ENCODE assay signal across 8 cellular contexts in genomic region chr2:239069362-239070333, GRCh38.
A peak's percentile ranks its signal among the peaks of the same experiment; 100 is the strongest.
DNase-seq lines count a peak whose midpoint lies in the region; ATAC-seq and TF ChIP-seq lines count a peak whose summit lies in the region.
"Not testable (repeated sequence)": the region's sequence is repeated elsewhere in the genome, so short reads cannot be mapped to it uniquely, and the experiment has no call there.

No MANE protein-coding gene starts in this region.

- not testable (repeated sequence) for H3K4me3 Mint-ChIP-seq in activated T-cell treated with anti-CD3 and anti-CD28 coated beads, Interleukin-2, amount 50 U/mL, for 24 hours

- H3K27me3 Mint-ChIP-seq in activated T-cell treated with anti-CD3 and anti-CD28 coated beads, Interleukin-2, amount 50 U/mL, for 24 hours, result not testable (repeated sequence)

- intact Hi-C loops in mucosa of descending colon (cut with DNase I, micrococcal nuclease), result not testable (repeated sequence)

- peaks cover 75% of the 10 kb centered on the region for H3K36me3 Mint-ChIP-seq in activated T-cell treated with anti-CD3 and anti-CD28 coated beads, Interleukin-2, amount 50 U/mL, for 24 hours (ENCODE audit: low read depth)

- not testable (repeated sequence) for H3K9me3 Mint-ChIP-seq in activated T-cell treated with anti-CD3 and anti-CD28 coated beads, Interleukin-2, amount 50 U/mL, for 24 hours

- in situ Hi-C loops in Caki2 (cut with HindIII; ENCODE audit: low pct_unique_long_range_greater_than_20kb, low sequenced_read_pairs), result not testable (repeated sequence)

- not testable (repeated sequence) for H3K9me3 ChIP-seq in mucosa of descending colon

- DNase-seq in Caki2 (ENCODE audit: low read depth) (peak; percentile 23), HT-29 (ENCODE audit: low spot score) (peak; percentile 5), astrocyte of the hippocampus (ENCODE audit: low read depth, low spot score) (peak; percentile 11), fibroblast of mammary gland (ENCODE audit: low read depth) (peak; percentile 19)
- DNase-seq in activated T-cell treated with anti-CD3 and anti-CD28 coated beads, Interleukin-2, amount 50 U/mL, for 24 hours; mucosa of descending colon: not testable (repeated sequence)
- peak; percentile 28 for DNase-seq in stimulated activated CD8-positive, alpha-beta memory T cell treated with anti-CD3 and anti-CD28 coated beads, Interleukin-4, amount 100 ng/mL, for 48 hours

- not testable (repeated sequence) for H3K4me1 ChIP-seq in mucosa of descending colon (ENCODE audit: low read depth)

- TF ChIP-seq CTCF in fibroblast of mammary gland (conservative IDR thresholded peaks at IDR 0.05; ENCODE audit: control insufficient read depth, insufficient read depth, low read depth, low read length); mucosa of descending colon (IDR thresholded peaks at IDR 0.05): not testable (repeated sequence)

- H3K4me3 ChIP-seq in fibroblast of mammary gland (ENCODE audit: control insufficient read depth, low read depth, low read length); mucosa of descending colon: not testable (repeated sequence)

- ATAC-seq in SK-N-SH treated with all-trans-retinoic acid at 6 μM for 48 hours (peak; percentile 78), mucosa of descending colon (peak; percentile 70)

- not testable (repeated sequence) for H3K4me1 Mint-ChIP-seq in activated T-cell treated with anti-CD3 and anti-CD28 coated beads, Interleukin-2, amount 50 U/mL, for 24 hours (ENCODE audit: low read depth)

- not testable (repeated sequence) for H3K36me3 ChIP-seq in mucosa of descending colon (ENCODE audit: low read depth)

- peak overlapping the region; percentile 88 for H3K27ac Mint-ChIP-seq in activated T-cell treated with anti-CD3 and anti-CD28 coated beads, Interleukin-2, amount 50 U/mL, for 24 hours
